Comparison of ENCODE assay signal across 1 cellular context in genomic region chr5:8457187-8458037, GRCh38.
TF ChIP-seq lines count a peak whose summit lies in the region.

No MANE protein-coding gene starts in this region.

TF ChIP-seq in K562, 482 proteins besides CTCF, POLR2A, EP300 and RAD21 (continued from another document and continues in another):
- TF ChIP-seq MYC (IDR thresholded peaks at IDR 0.05; ENCODE audit: low read depth, low read length) (peak; percentile 45; the same call in 1 of the 2 replicates), MYC (CRISPR knock-in tag; IDR thresholded peaks at IDR 0.05; ENCODE audit: borderline replicate concordance, low read depth) (no peak), RREB1 (CRISPR knock-in tag; IDR thresholded peaks at IDR 0.05) (peak; percentile 67; the same call in 1 of the 2 replicates), ZSCAN29 (IDR thresholded peaks at IDR 0.05) (no peak), POLR3A (IDR thresholded peaks at IDR 0.05; ENCODE audit: borderline replicate concordance, extremely low read depth, insufficient read depth, insufficient read length) (no peak), ZKSCAN1 (IDR thresholded peaks at IDR 0.05; ENCODE audit: low read depth, low read length) (0 out of 2 replicates have a peak, but pooled peaks have one; percentile 12), TEAD4 (IDR thresholded peaks at IDR 0.05; ENCODE audit: low read length) (peak; percentile 67; the same call in 1 of the 2 replicates), TEAD4 (CRISPR knock-in tag; IDR thresholded peaks at IDR 0.05; ENCODE audit: borderline replicate concordance) (peak; percentile 68; the same call in 1 of the 2 replicates), SLC30A9 (CRISPR knock-in tag; IDR thresholded peaks at IDR 0.05) (no peak), HOMEZ (CRISPR knock-in tag; IDR thresholded peaks at IDR 0.05) (no peak), SAP30 (IDR thresholded peaks at IDR 0.05; ENCODE audit: borderline replicate concordance, insufficient read depth, low read depth, low read length, poor library complexity, severe bottlenecking) (peak; percentile 61), PPARD (CRISPR knock-in tag; IDR thresholded peaks at IDR 0.05) (no peak), HLTF (IDR thresholded peaks at IDR 0.05) (no peak), XRCC5 (IDR thresholded peaks at IDR 0.05; ENCODE audit: low read depth, low read length) (no peak), ELK1 (CRISPR knock-in tag; IDR thresholded peaks at IDR 0.05) (no peak), MEIS2 (IDR thresholded peaks at IDR 0.05; ENCODE audit: partially characterized antibody) (peak; percentile 91), ZBTB7A (IDR thresholded peaks at IDR 0.05; ENCODE audit: borderline replicate concordance, control insufficient read depth, low read depth, low read length) (no peak), EWSR1 (IDR thresholded peaks at IDR 0.05; ENCODE audit: borderline replicate concordance, low read depth, partially characterized antibody) (no peak), NFATC3 (IDR thresholded peaks at IDR 0.05) (no peak), ZNF75A (CRISPR knock-in tag; IDR thresholded peaks at IDR 0.05) (no peak), CHD2 (IDR thresholded peaks at IDR 0.05; ENCODE audit: low read depth, low read length) (no peak), NCOA6 (IDR thresholded peaks at IDR 0.05) (peak; percentile 65; the same call in 1 of the 2 replicates), ATF7 (IDR thresholded peaks at IDR 0.05) (0 out of 2 replicates have a peak, but pooled peaks have one; percentile 62), FOXA3 (CRISPR knock-in tag; conservative IDR thresholded peaks at IDR 0.05 in 1 of 2, IDR thresholded peaks at IDR 0.05 in 1 of 2) (peak in 1 of 2 experiments; percentile 85; a peak in 1 of 4 replicates), ILF3 (IDR thresholded peaks at IDR 0.05; ENCODE audit: borderline replicate concordance) (no peak), YY1 (IDR thresholded peaks at IDR 0.05; ENCODE audit: borderline replicate concordance in 1 of 3, control insufficient read depth in 1 of 3, extremely low read depth in 1 of 3, insufficient read depth in 3 of 3, insufficient read length in 1 of 3, insufficient replicate concordance in 2 of 3, low read depth in 1 of 3, low read length in 2 of 3) (no peak), POLR2G (IDR thresholded peaks at IDR 0.05; ENCODE audit: low read depth, low read length) (peak; percentile 87), ZBTB33 (CRISPR knock-in tag; IDR thresholded peaks at IDR 0.05) (peak; percentile 13; the same call in 1 of the 2 replicates), FOS (IDR thresholded peaks at IDR 0.05; ENCODE audit: extremely low read depth, insufficient read length) (peak; percentile 73), RBM39 (optimal IDR thresholded peaks at IDR 0.05; ENCODE audit: low read depth, low read length) (no peak), COPS2 (conservative IDR thresholded peaks at IDR 0.05) (no peak), TCFL5 (CRISPR knock-in tag; conservative IDR thresholded peaks at IDR 0.05) (no peak), PATZ1 (CRISPR knock-in tag; IDR thresholded peaks at IDR 0.05; ENCODE audit: borderline replicate concordance) (no peak), ZNF79 (CRISPR knock-in tag; IDR thresholded peaks at IDR 0.05; ENCODE audit: low read depth) (no peak), ZNF224 (CRISPR knock-in tag; IDR thresholded peaks at IDR 0.05) (no peak), CCNT2 (IDR thresholded peaks at IDR 0.05; ENCODE audit: borderline replicate concordance, extremely low read depth, insufficient read length, low read depth, low read length) (peak; percentile 41), BMI1 (IDR thresholded peaks at IDR 0.05; ENCODE audit: low read length) (no peak)
- TF ChIP-seq, protein P1, sequence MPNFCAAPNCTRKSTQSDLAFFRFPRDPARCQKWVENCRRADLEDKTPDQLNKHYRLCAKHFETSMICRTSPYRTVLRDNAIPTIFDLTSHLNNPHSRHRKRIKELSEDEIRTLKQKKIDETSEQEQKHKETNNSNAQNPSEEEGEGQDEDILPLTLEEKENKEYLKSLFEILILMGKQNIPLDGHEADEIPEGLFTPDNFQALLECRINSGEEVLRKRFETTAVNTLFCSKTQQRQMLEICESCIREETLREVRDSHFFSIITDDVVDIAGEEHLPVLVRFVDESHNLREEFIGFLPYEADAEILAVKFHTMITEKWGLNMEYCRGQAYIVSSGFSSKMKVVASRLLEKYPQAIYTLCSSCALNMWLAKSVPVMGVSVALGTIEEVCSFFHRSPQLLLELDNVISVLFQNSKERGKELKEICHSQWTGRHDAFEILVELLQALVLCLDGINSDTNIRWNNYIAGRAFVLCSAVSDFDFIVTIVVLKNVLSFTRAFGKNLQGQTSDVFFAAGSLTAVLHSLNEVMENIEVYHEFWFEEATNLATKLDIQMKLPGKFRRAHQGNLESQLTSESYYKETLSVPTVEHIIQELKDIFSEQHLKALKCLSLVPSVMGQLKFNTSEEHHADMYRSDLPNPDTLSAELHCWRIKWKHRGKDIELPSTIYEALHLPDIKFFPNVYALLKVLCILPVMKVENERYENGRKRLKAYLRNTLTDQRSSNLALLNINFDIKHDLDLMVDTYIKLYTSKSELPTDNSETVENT (CRISPR knock-in tag; IDR thresholded peaks at IDR 0.05), result no peak
- TF ChIP-seq, protein P2, sequence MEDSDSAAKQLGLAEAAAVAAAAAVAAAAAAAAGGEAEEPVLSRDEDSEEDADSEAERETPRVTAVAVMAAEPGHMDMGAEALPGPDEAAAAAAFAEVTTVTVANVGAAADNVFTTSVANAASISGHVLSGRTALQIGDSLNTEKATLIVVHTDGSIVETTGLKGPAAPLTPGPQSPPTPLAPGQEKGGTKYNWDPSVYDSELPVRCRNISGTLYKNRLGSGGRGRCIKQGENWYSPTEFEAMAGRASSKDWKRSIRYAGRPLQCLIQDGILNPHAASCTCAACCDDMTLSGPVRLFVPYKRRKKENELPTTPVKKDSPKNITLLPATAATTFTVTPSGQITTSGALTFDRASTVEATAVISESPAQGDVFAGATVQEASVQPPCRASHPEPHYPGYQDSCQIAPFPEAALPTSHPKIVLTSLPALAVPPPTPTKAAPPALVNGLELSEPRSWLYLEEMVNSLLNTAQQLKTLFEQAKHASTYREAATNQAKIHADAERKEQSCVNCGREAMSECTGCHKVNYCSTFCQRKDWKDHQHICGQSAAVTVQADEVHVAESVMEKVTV (CRISPR knock-in tag; IDR thresholded peaks at IDR 0.05), result no peak
